ENCODE assay signal across 11 cellular contexts in genomic region chr10:102247724-102248123, GRCh38. TPM values are rescaled to one million over a fixed set of nuclear protein-coding genes. Genes with fewer than 3 reads are reported as not detected.
DNase-seq lines count a peak whose midpoint lies in the region; ATAC-seq and TF ChIP-seq lines count a peak whose summit lies in the region.
"Had no signal": no experiment of that assay in that cellular context is flagged by ENCODE, and none has a peak within 500 bp of the region (broad histone marks: within the 10 kb centered on the region; RNA-seq: fewer than 3 reads in every experiment).

No MANE protein-coding gene starts in this region.

- H3K27ac Mint-ChIP-seq in CD8-positive, alpha-beta memory T cell = peak overlapping the region in 4 of 8 donors; percentile 4 to 49 (median 26)
- H3K27ac Mint-ChIP-seq in natural killer cell treated with Interleukin-12 subunit alpha and Interleukin-12 subunit beta and Interleukin-15 and Interleukin-18, amount 100 ng/mL, for 72 hours = peak overlapping the region; percentile 22 to 43

- POLR2A ChIA-PET in CD8-positive, alpha-beta memory T cell (lab: Charles Lee) = interaction anchor here (0.6 kb wide), 1 partner anchor 226 kb away, joined by 3 read pairs; no protein-coding TSS in a partner anchor

- TF ChIP-seq CTCF in LNCaP clone FGC (IDR thresholded peaks at IDR 0.05; ENCODE audit: control insufficient read depth, extremely low read depth, insufficient read depth) (no peak), brain microvascular endothelial cell (IDR thresholded peaks at IDR 0.05; ENCODE audit: low read depth, low read length, missing control alignments) (no peak)

- in situ Hi-C loops in brain microvascular endothelial cell (cut with HindIII; ENCODE audit: low pct_ligation_motif_present, low sequenced_read_pairs) = no loop called here

- H3K9me3 Mint-ChIP-seq in CD8-positive, alpha-beta memory T cell = no peaks in the 10 kb centered on the region
- no peaks in the 10 kb centered on the region for H3K9me3 Mint-ChIP-seq in natural killer cell treated with Interleukin-12 subunit alpha and Interleukin-12 subunit beta and Interleukin-15 and Interleukin-18, amount 100 ng/mL, for 72 hours

- no peaks in the 10 kb centered on the region for H3K36me3 ChIP-seq in CD8-positive, alpha-beta memory T cell (ENCODE audit: insufficient read depth, low read length)
- H3K36me3 ChIP-seq in adipocyte (ENCODE audit: control insufficient read depth, insufficient read depth, low read length, severe bottlenecking) = no peaks in the 10 kb centered on the region
- no peaks in the 10 kb centered on the region for H3K36me3 ChIP-seq in brain microvascular endothelial cell (replicated peaks)
- H3K36me3 ChIP-seq: neutrophil had no signal

- no peak for DNase-seq in CD8-positive, alpha-beta memory T cell
- DNase-seq in LNCaP clone FGC (ENCODE audit: low read depth) (peak; percentile 79), adipocyte (ENCODE audit: low read depth) (no peak), brain microvascular endothelial cell (no peak)
- no peak for DNase-seq in natural killer cell treated with Interleukin-12 subunit alpha and Interleukin-12 subunit beta and Interleukin-15 and Interleukin-18, amount 100 ng/mL, for 72 hours (ENCODE audit: low spot score)
- DNase-seq: heart left ventricle had no signal

- CTCF ChIA-PET in CD8-positive, alpha-beta memory T cell (lab: Charles Lee) = interaction anchor here (1.2 to 8.1 kb wide), 2 partner anchors 17 to 105 kb away, joined by 3 to 48 read pairs; no protein-coding TSS in a partner anchor

- peaks cover 48 to 64% (median 63%) of the 10 kb centered on the region in 3 donors for H3K4me1 Mint-ChIP-seq in CD8-positive, alpha-beta memory T cell
- H3K4me1 Mint-ChIP-seq in natural killer cell treated with Interleukin-12 subunit alpha and Interleukin-12 subunit beta and Interleukin-15 and Interleukin-18, amount 100 ng/mL, for 72 hours (ENCODE audit: low read depth in 2 of 2) = peaks cover 29 to 36% of the 10 kb centered on the region in 2 donors

- peaks cover 0 to 29% (median 2%) of the 10 kb centered on the region in 3 donors for H3K36me3 Mint-ChIP-seq in CD8-positive, alpha-beta memory T cell
- peaks cover 4% of the 10 kb centered on the region for H3K36me3 Mint-ChIP-seq in natural killer cell treated with Interleukin-12 subunit alpha and Interleukin-12 subunit beta and Interleukin-15 and Interleukin-18, amount 100 ng/mL, for 72 hours

- H3K9ac ChIP-seq in adipocyte (ENCODE audit: low read length) = no peak overlapping the region

- H3K27me3 ChIP-seq in CD8-positive, alpha-beta memory T cell (ENCODE audit: insufficient read depth, low read length, poor library complexity, severe bottlenecking) = peaks cover 6% of the 10 kb centered on the region
- no peaks in the 10 kb centered on the region for H3K27me3 ChIP-seq in adipocyte (replicated peaks; ENCODE audit: control insufficient read depth, insufficient read depth, low read length)
- no peaks in the 10 kb centered on the region for H3K27me3 ChIP-seq in brain microvascular endothelial cell (replicated peaks)
- H3K27me3 ChIP-seq: heart left ventricle had no signal

- no peak for ATAC-seq in natural killer cell treated with Interleukin-12 subunit alpha and Interleukin-12 subunit beta and Interleukin-15 and Interleukin-18, amount 100 ng/mL, for 72 hours
- ATAC-seq in GM21447 (IDR thresholded peaks at IDR 0.05; ENCODE audit: unreplicated experiment) = no peak
- no peak for ATAC-seq in HG02610 (IDR thresholded peaks at IDR 0.05; ENCODE audit: unreplicated experiment)
- ATAC-seq in HG03280 (IDR thresholded peaks at IDR 0.05; ENCODE audit: unreplicated experiment) = no peak
- ATAC-seq: heart left ventricle had no signal

- no peak overlapping the region for H3K27ac ChIP-seq in CD8-positive, alpha-beta memory T cell (ENCODE audit: low read depth, low read length)
- no peak overlapping the region for H3K27ac ChIP-seq in brain microvascular endothelial cell
- H3K27ac ChIP-seq: neutrophil had no signal

- peak overlapping the region in 6 of 7 donors; percentile 87 to 98 (median 97) for H3K4me3 Mint-ChIP-seq in CD8-positive, alpha-beta memory T cell
- H3K4me3 Mint-ChIP-seq in natural killer cell treated with Interleukin-12 subunit alpha and Interleukin-12 subunit beta and Interleukin-15 and Interleukin-18, amount 100 ng/mL, for 72 hours = peak overlapping the region; percentile 80

- H3K4me1 ChIP-seq in CD8-positive, alpha-beta memory T cell (ENCODE audit: insufficient read depth, low read length) = peaks cover 36% of the 10 kb centered on the region
- H3K4me1 ChIP-seq in adipocyte (ENCODE audit: control insufficient read depth, insufficient read depth, low read length) = peaks cover 39% of the 10 kb centered on the region

- H3K27me3 Mint-ChIP-seq in CD8-positive, alpha-beta memory T cell = peaks cover 5 to 9% of the 10 kb centered on the region in 2 donors
- H3K27me3 Mint-ChIP-seq in natural killer cell treated with Interleukin-12 subunit alpha and Interleukin-12 subunit beta and Interleukin-15 and Interleukin-18, amount 100 ng/mL, for 72 hours = peaks cover 3 to 6% of the 10 kb centered on the region in 2 donors

- H3K9me3 ChIP-seq in CD8-positive, alpha-beta memory T cell (ENCODE audit: low read length) = no peaks in the 10 kb centered on the region
- no peaks in the 10 kb centered on the region for H3K9me3 ChIP-seq in adipocyte (ENCODE audit: control insufficient read depth, low read length)
- H3K9me3 ChIP-seq: heart left ventricle, neutrophil had no signal

- no peak overlapping the region for H3K4me3 ChIP-seq in CD8-positive, alpha-beta memory T cell (ENCODE audit: low read length)
- H3K4me3 ChIP-seq in LNCaP clone FGC (ENCODE audit: low read depth, low read length) = peak overlapping the region; percentile 8
- peak overlapping the region; percentile 99 for H3K4me3 ChIP-seq in adipocyte (ENCODE audit: low read length)
- no peak overlapping the region for H3K4me3 ChIP-seq in brain microvascular endothelial cell (ENCODE audit: low read depth, low read length)

RNA-seq across cellular contexts. Expression of gene GBF1, which starts 2.4 kb away (rescaled TPM):
- total RNA-seq in CD8-positive, alpha-beta memory T cell = 10 to 100 TPM; 38.7 to 39.2 TPM
- polyA plus RNA-seq in CD8-positive, alpha-beta memory T cell = 21.6 TPM
- total RNA-seq in natural killer cell treated with Interleukin-12 subunit alpha and Interleukin-12 subunit beta and Interleukin-15 and Interleukin-18, amount 100 ng/mL, for 72 hours = 10 to 100 TPM; 63.2 to 65.3 TPM

RNA-seq across cellular contexts. Expression of gene PITX3, which starts 6.4 kb away (rescaled TPM):
- not detected for total RNA-seq in CD8-positive, alpha-beta memory T cell
- not detected for polyA plus RNA-seq in CD8-positive, alpha-beta memory T cell
- total RNA-seq in natural killer cell treated with Interleukin-12 subunit alpha and Interleukin-12 subunit beta and Interleukin-15 and Interleukin-18, amount 100 ng/mL, for 72 hours = not detected
- total RNA-seq: activated CD8-positive, alpha-beta memory T cell treated with anti-CD3 and anti-CD28 coated beads for 36 hours had no signal

RNA-seq across cellular contexts. Expression of gene ELOVL3, which starts 21.6 kb away (rescaled TPM):
- not detected for total RNA-seq in CD8-positive, alpha-beta memory T cell
- polyA plus RNA-seq in CD8-positive, alpha-beta memory T cell = not detected
- total RNA-seq in natural killer cell treated with Interleukin-12 subunit alpha and Interleukin-12 subunit beta and Interleukin-15 and Interleukin-18, amount 100 ng/mL, for 72 hours = not detected
- total RNA-seq: activated CD8-positive, alpha-beta memory T cell treated with anti-CD3 and anti-CD28 coated beads for 36 hours had no signal

Comparison
In these comparisons a context has a peak if more than half of its experiments do, and no peak if none do; other contexts are left out.
1. H3K4me3 ChIP-seq: peak in LNCaP clone FGC (single experiment) and adipocyte (single experiment); none in CD8-positive, alpha-beta memory T cell (single experiment) and brain microvascular endothelial cell (single experiment).